ENCODE assay signal across 33 cellular contexts in the genomic region with DNA sequence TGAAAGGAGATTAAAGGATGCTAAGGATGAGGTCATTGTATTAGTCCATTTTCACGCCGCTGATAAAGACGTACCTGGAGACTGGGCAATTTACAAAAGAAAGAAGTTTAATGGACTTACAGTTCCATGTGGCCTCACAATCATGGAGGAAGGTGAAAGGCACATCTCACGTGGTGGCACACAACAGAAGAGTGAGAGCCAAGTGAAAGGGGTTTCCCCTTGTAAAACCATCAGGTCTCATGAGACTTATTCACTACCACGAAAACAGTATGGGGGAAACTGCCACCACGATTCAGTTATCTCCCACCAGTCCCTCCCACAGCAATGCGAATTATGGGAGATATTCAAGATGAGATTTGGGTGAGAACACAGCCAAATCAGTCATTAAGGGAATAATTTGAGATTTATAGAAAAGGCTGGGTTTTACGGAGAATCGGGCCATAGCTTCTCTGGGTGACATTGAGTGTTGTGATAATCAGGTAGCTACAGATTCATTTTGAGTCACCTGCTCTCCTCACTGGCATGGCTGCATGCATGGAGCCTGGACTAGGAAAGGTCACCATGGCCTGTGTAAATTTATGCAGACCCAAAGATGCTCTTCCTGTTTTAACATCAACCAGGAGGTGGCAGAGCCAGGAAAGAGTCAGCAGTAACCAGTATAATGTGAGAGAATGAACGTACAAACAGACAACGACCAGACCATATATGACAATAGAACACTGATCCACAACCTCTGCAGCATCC. TPM values are rescaled to one million over a fixed set of nuclear protein-coding genes. Genes with fewer than 3 reads are reported as not detected.
A peak's percentile ranks its signal among the peaks of the same experiment; 100 is the strongest.
DNase-seq lines count a peak whose midpoint lies in the region; ATAC-seq and TF ChIP-seq lines count a peak whose summit lies in the region.
"Had no signal": no experiment of that assay in that cellular context is flagged by ENCODE, and none has a peak within 500 bp of the region (broad histone marks: within the 10 kb centered on the region; RNA-seq: fewer than 3 reads in every experiment).

No MANE protein-coding gene starts in this region.

- H3K27ac ChIP-seq in brain microvascular endothelial cell: no peak overlapping the region
- H3K27ac ChIP-seq: dorsolateral prefrontal cortex, RWPE1, SK-N-MC, suprapubic skin, upper lobe of left lung had no signal

- no peaks in the 10 kb centered on the region for H3K27me3 Mint-ChIP-seq in activated naive CD4-positive, alpha-beta T cell treated with anti-CD3 and anti-CD28 coated beads for 36 hours (ENCODE audit: low read depth)
- H3K27me3 Mint-ChIP-seq in activated T-helper 17 cell treated with anti-CD3 and anti-CD28 coated beads, Interleukin-2, amount 50 U/mL, for 72 hours: peaks cover 13% of the 10 kb centered on the region
- peaks cover 29% of the 10 kb centered on the region for H3K27me3 Mint-ChIP-seq in stimulated activated memory B cell treated with anti-CD40 and anti-IgM and Interleukin-4, amounts not matched to agents 10 μg/mL and 1 μg/mL and 100 μg/mL, for 72 hours

- no peak for TF ChIP-seq CTCF in GM12865 (IDR thresholded peaks at IDR 0.05; ENCODE audit: insufficient read depth, low read depth, low read length, missing control alignments)
- TF ChIP-seq CTCF in brain microvascular endothelial cell (IDR thresholded peaks at IDR 0.05; ENCODE audit: low read depth, low read length, missing control alignments): no peak

- intact Hi-C loops in activated naive CD4-positive, alpha-beta T cell treated with anti-CD3 and anti-CD28 coated beads for 36 hours (cut with micrococcal nuclease): loop anchor here (1.0 to 5.0 kb wide), 2 partner anchors 18 to 1233 kb away; no protein-coding TSS in a partner anchor

- H3K4me3 Mint-ChIP-seq in activated naive CD4-positive, alpha-beta T cell treated with anti-CD3 and anti-CD28 coated beads for 36 hours: no peak overlapping the region
- no peak overlapping the region for H3K4me3 Mint-ChIP-seq in activated T-helper 17 cell treated with anti-CD3 and anti-CD28 coated beads, Interleukin-2, amount 50 U/mL, for 72 hours
- H3K4me3 Mint-ChIP-seq in stimulated activated memory B cell treated with anti-CD40 and anti-IgM and Interleukin-4, amounts not matched to agents 10 μg/mL and 1 μg/mL and 100 μg/mL, for 72 hours: no peak overlapping the region
- H3K4me3 Mint-ChIP-seq: natural killer cell; stimulated activated effector memory CD8-positive, alpha-beta T cell treated with anti-CD3 and anti-CD28 coated beads, Interleukin-12 subunit alpha, Interleukin-12 subunit beta, amount 100 ng/mL, for 72 hours; WTC11 had no signal

- CTCF ChIA-PET in activated naive CD4-positive, alpha-beta T cell treated with anti-CD3 and anti-CD28 coated beads for 36 hours (lab: Charles Lee): interaction anchor here (0.6 to 1.9 kb wide), 2 partner anchors 27 to 30 kb away, joined by 4 to 9 read pairs; no protein-coding TSS in a partner anchor

- peaks cover 13% of the 10 kb centered on the region for H3K9me3 Mint-ChIP-seq in activated naive CD4-positive, alpha-beta T cell treated with anti-CD3 and anti-CD28 coated beads for 36 hours
- peaks cover 4% of the 10 kb centered on the region for H3K9me3 Mint-ChIP-seq in activated T-helper 17 cell treated with anti-CD3 and anti-CD28 coated beads, Interleukin-2, amount 50 U/mL, for 72 hours
- H3K9me3 Mint-ChIP-seq in stimulated activated memory B cell treated with anti-CD40 and anti-IgM and Interleukin-4, amounts not matched to agents 10 μg/mL and 1 μg/mL and 100 μg/mL, for 72 hours: peaks cover 14% of the 10 kb centered on the region
- H3K9me3 Mint-ChIP-seq: natural killer cell had no signal

- peak; percentile 5 for DNase-seq in activated naive CD4-positive, alpha-beta T cell treated with anti-CD3 and anti-CD28 coated beads for 36 hours
- no peak for DNase-seq in activated naive CD4-positive, alpha-beta T cell treated with anti-CD3 and anti-CD28 coated beads, Interleukin-2, amount 50 U/mL, for 16 hours
- DNase-seq in GM12865 (ENCODE audit: low read depth): peak; percentile 5
- no peak for DNase-seq in NK-92 treated with Interleukin-12 subunit alpha and Interleukin-12 subunit beta, amount 100 ng/mL, for 24 hours (lab: John Stamatoyannopoulos, UW)
- no peak for DNase-seq in brain microvascular endothelial cell
- no peak for DNase-seq in HK-2 (ENCODE audit: unreplicated experiment)
- DNase-seq: ACHN; activated CD4-positive, alpha-beta T cell treated with anti-CD3 and anti-CD28 coated beads, Interleukin-2, amount 50 U/mL, for 48 hours; cerebellar nuclear complex; DMS79; dorsolateral prefrontal cortex; GF-D8; mucosa of descending colon; natural killer cell; NCI-H1105; NCI-H187; NCI-H2171; NCI-H82; occipital lobe; stimulated activated CD4-positive, alpha-beta T cell treated with anti-CD3 and anti-CD28 coated beads, Interleukin-4, amount 100 ng/mL, for 24 hours; upper lobe of left lung had no signal

- peaks cover 20% of the 10 kb centered on the region for H3K4me1 Mint-ChIP-seq in activated naive CD4-positive, alpha-beta T cell treated with anti-CD3 and anti-CD28 coated beads for 36 hours (ENCODE audit: low read depth)
- H3K4me1 Mint-ChIP-seq in activated T-helper 17 cell treated with anti-CD3 and anti-CD28 coated beads, Interleukin-2, amount 50 U/mL, for 72 hours: peaks cover 7% of the 10 kb centered on the region
- H3K4me1 Mint-ChIP-seq in stimulated activated memory B cell treated with anti-CD40 and anti-IgM and Interleukin-4, amounts not matched to agents 10 μg/mL and 1 μg/mL and 100 μg/mL, for 72 hours: peaks cover 13% of the 10 kb centered on the region
- H3K4me1 Mint-ChIP-seq: natural killer cell; stimulated activated effector memory CD8-positive, alpha-beta T cell treated with anti-CD3 and anti-CD28 coated beads, Interleukin-12 subunit alpha, Interleukin-12 subunit beta, amount 100 ng/mL, for 72 hours had no signal

- no peaks in the 10 kb centered on the region for H3K27me3 ChIP-seq in brain microvascular endothelial cell (replicated peaks)
- H3K27me3 ChIP-seq: dorsolateral prefrontal cortex, suprapubic skin, upper lobe of left lung had no signal

- H3K36me3 Mint-ChIP-seq in activated naive CD4-positive, alpha-beta T cell treated with anti-CD3 and anti-CD28 coated beads for 36 hours (ENCODE audit: low read depth): peaks cover 2% of the 10 kb centered on the region
- no peaks in the 10 kb centered on the region for H3K36me3 Mint-ChIP-seq in activated T-helper 17 cell treated with anti-CD3 and anti-CD28 coated beads, Interleukin-2, amount 50 U/mL, for 72 hours (ENCODE audit: low read depth)
- no peaks in the 10 kb centered on the region for H3K36me3 Mint-ChIP-seq in stimulated activated memory B cell treated with anti-CD40 and anti-IgM and Interleukin-4, amounts not matched to agents 10 μg/mL and 1 μg/mL and 100 μg/mL, for 72 hours
- H3K36me3 Mint-ChIP-seq: natural killer cell; stimulated activated effector memory CD8-positive, alpha-beta T cell treated with anti-CD3 and anti-CD28 coated beads, Interleukin-12 subunit alpha, Interleukin-12 subunit beta, amount 100 ng/mL, for 72 hours; WTC11 had no signal

- peak; percentile 43 for ATAC-seq in activated T-helper 17 cell treated with anti-CD3 and anti-CD28 coated beads, Interleukin-2, amount 50 U/mL, for 72 hours (replicated peaks)
- ATAC-seq in stimulated activated memory B cell treated with anti-CD40 and anti-IgM and Interleukin-4, amounts not matched to agents 10 μg/mL and 1 μg/mL and 100 μg/mL, for 72 hours: peak; percentile 79
- ATAC-seq: mucosa of descending colon; natural killer cell; stimulated activated effector memory CD8-positive, alpha-beta T cell treated with anti-CD3 and anti-CD28 coated beads, Interleukin-12 subunit alpha, Interleukin-12 subunit beta, amount 100 ng/mL, for 72 hours; WTC11 had no signal

- peak overlapping the region; percentile 21 for H3K27ac Mint-ChIP-seq in activated naive CD4-positive, alpha-beta T cell treated with anti-CD3 and anti-CD28 coated beads for 36 hours
- H3K27ac Mint-ChIP-seq in activated T-helper 17 cell treated with anti-CD3 and anti-CD28 coated beads, Interleukin-2, amount 50 U/mL, for 72 hours: no peak overlapping the region
- no peak overlapping the region for H3K27ac Mint-ChIP-seq in stimulated activated memory B cell treated with anti-CD40 and anti-IgM and Interleukin-4, amounts not matched to agents 10 μg/mL and 1 μg/mL and 100 μg/mL, for 72 hours
- H3K27ac Mint-ChIP-seq: natural killer cell; stimulated activated effector memory CD8-positive, alpha-beta T cell treated with anti-CD3 and anti-CD28 coated beads, Interleukin-12 subunit alpha, Interleukin-12 subunit beta, amount 100 ng/mL, for 72 hours; WTC11 had no signal

- in situ Hi-C loops in brain microvascular endothelial cell (cut with HindIII; ENCODE audit: low pct_ligation_motif_present, low sequenced_read_pairs): no loop called here

- H3K4me3 ChIP-seq in GM12865 (ENCODE audit: low read depth, low read length): no peak overlapping the region
- no peak overlapping the region for H3K4me3 ChIP-seq in brain microvascular endothelial cell (ENCODE audit: low read depth, low read length)
- H3K4me3 ChIP-seq: dorsolateral prefrontal cortex, lung, mucosa of descending colon, prostate gland, SK-N-MC, suprapubic skin, upper lobe of left lung had no signal

- H3K36me3 ChIP-seq in brain microvascular endothelial cell (replicated peaks): no peaks in the 10 kb centered on the region
- H3K36me3 ChIP-seq: prostate gland, suprapubic skin, upper lobe of left lung had no signal

RNA-seq across cellular contexts. Expression of a gene that starts 40.5 kb away (rescaled TPM):
- total RNA-seq in activated naive CD4-positive, alpha-beta T cell treated with anti-CD3 and anti-CD28 coated beads for 36 hours: not detected
- not detected for total RNA-seq in activated T-helper 17 cell treated with anti-CD3 and anti-CD28 coated beads, Interleukin-2, amount 50 U/mL, for 72 hours
- total RNA-seq: Caco-2, MCF 10A, mucosa of descending colon, natural killer cell, NCI-H460, WTC11 had no signal

Comparison
In these comparisons a context has a peak if more than half of its experiments do, and no peak if none do; other contexts are left out.
1. DNase-seq: peak in activated naive CD4-positive, alpha-beta T cell treated with anti-CD3 and anti-CD28 coated beads for 36 hours (single experiment) and GM12865 (single experiment); none in activated naive CD4-positive, alpha-beta T cell treated with anti-CD3 and anti-CD28 coated beads, Interleukin-2, amount 50 U/mL, for 16 hours (single experiment), NK-92 treated with Interleukin-12 subunit alpha and Interleukin-12 subunit beta, amount 100 ng/mL, for 24 hours (single experiment), brain microvascular endothelial cell (single experiment) and HK-2 (single experiment).